Comparison of ENCODE assay signal across 8 cellular contexts in the genomic region with DNA sequence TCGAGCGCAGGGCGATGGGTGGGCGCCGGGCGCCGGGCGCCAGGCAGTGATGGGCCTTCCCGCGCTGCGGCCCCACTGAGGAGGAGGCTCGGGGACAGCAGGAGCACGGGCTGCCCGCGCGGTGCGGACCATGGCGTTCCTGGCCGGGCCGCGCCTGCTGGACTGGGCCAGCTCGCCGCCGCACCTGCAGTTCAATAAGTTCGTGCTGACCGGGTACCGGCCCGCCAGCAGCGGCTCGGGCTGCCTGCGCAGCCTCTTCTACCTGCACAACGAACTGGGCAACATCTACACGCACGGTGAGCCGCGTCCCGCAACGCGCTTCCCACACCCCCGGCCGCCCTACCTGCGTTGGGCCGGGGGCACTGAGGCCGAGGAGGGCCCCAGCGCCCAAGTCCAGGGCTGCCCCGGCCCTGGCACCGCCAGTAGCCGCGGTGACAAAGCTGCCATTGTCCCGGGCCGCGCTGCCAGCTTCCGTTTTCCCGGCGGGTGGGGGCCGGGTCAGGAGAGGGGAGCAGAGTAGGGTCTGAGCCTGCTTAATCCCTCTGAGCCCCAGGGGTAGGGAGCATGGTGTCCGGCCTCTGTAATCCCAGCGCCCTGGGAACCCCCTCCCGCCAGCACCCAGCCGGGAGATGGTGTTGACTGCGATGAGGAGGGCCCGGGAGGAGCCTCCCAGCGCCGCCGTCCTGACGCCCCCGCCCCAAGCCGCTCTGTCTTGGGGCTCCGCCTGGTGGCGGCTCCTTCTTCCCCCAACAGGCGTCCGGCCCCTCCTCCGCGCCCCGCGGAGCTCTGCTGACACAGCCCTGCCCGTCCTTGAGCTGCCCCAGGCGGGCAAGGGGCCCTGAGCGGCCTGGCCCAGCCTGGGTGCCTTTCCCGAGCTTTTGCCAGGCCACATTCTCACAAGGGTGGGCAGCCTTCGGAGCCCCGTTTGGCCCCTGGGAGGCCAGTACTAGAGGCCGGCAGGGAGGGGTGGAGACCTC. TPM values are rescaled to one million over a fixed set of nuclear protein-coding genes. Genes with fewer than 3 reads are reported as not detected.
DNase-seq lines count a peak whose midpoint lies in the region; ATAC-seq and TF ChIP-seq lines count a peak whose summit lies in the region.

No MANE protein-coding gene starts in this region.

- TF ChIP-seq CTCF in heart right ventricle (IDR thresholded peaks at IDR 0.05): peak in 7 of 9 donors; percentile 29 to 67 (median 55)

- intact Hi-C loops in heart right ventricle (cut with DNase I): no loop called here
- intact Hi-C loops in posterior cingulate gyrus (cut with DNase I): no loop called here

- POLR2A ChIA-PET in activated naive CD8-positive, alpha-beta T cell treated with anti-CD3 and anti-CD28 coated beads, Interleukin-2, amount 10 ng/mL, durations not matched to agents 7 days and 5 days (lab: Charles Lee): interaction anchor here (0.5 to 4.1 kb wide), 14 partner anchors 9 to 287 kb away, joined by 3 to 46 read pairs (median 3); a partner anchor contains a TSS

- H3K4me1 ChIP-seq in heart right ventricle: peaks cover under 1 to 55% (median 43%) of the 10 kb centered on the region in 9 donors

- peak; percentile 6 for ATAC-seq in GM19328 (IDR thresholded peaks at IDR 0.05; ENCODE audit: unreplicated experiment)
- peak; percentile 73 for ATAC-seq in activated naive CD8-positive, alpha-beta T cell treated with anti-CD3 and anti-CD28 coated beads, Interleukin-2, amount 10 ng/mL, durations not matched to agents 7 days and 5 days (ENCODE audit: low read depth)
- peak; percentile 10 to 49 (median 30) for ATAC-seq in heart right ventricle
- no peak for ATAC-seq in HG02623 (IDR thresholded peaks at IDR 0.05; ENCODE audit: unreplicated experiment)

- in situ Hi-C loops in KBM-7 (cut with MboI; ENCODE audit: low pct_unique_long_range_greater_than_20kb, low sequenced_read_pairs): no loop called here

- no peaks in the 10 kb centered on the region for H3K9me3 ChIP-seq in heart right ventricle

- H3K4me1 Mint-ChIP-seq in activated naive CD8-positive, alpha-beta T cell treated with anti-CD3 and anti-CD28 coated beads, Interleukin-2, amount 10 ng/mL, durations not matched to agents 7 days and 5 days: peaks cover 25% of the 10 kb centered on the region

- peak overlapping the region; percentile 81 for H3K4me3 Mint-ChIP-seq in activated naive CD8-positive, alpha-beta T cell treated with anti-CD3 and anti-CD28 coated beads, Interleukin-2, amount 10 ng/mL, durations not matched to agents 7 days and 5 days

- DNase-seq in CD1c-positive myeloid dendritic cell (ENCODE audit: extremely low spot score) (peak; percentile 91), KBM-7 (peak; percentile 90), SKM-1 (lab: John Stamatoyannopoulos, UW; ENCODE audit: unreplicated experiment) (peak; percentile 75), heart right ventricle (peak; percentile 55 to 67), posterior cingulate gyrus (peak; percentile 51 to 95 (median 68))
- peak; percentile 88 for DNase-seq in activated naive CD8-positive, alpha-beta T cell treated with anti-CD3 and anti-CD28 coated beads, Interleukin-2, amount 10 ng/mL, durations not matched to agents 7 days and 5 days

- 3 to 4% methylated on average over 65 to 83 of the region's 83 CpGs for WGBS in heart right ventricle, 2 donors

- H3K36me3 Mint-ChIP-seq in activated naive CD8-positive, alpha-beta T cell treated with anti-CD3 and anti-CD28 coated beads, Interleukin-2, amount 10 ng/mL, durations not matched to agents 7 days and 5 days: peaks cover 3% of the 10 kb centered on the region

- H3K27me3 Mint-ChIP-seq in activated naive CD8-positive, alpha-beta T cell treated with anti-CD3 and anti-CD28 coated beads, Interleukin-2, amount 10 ng/mL, durations not matched to agents 7 days and 5 days: peaks cover 14% of the 10 kb centered on the region

- peak overlapping the region; percentile 44 to 90 (median 78) for H3K4me3 ChIP-seq in heart right ventricle

- H3K36me3 ChIP-seq in heart right ventricle: peaks cover 0 to 21% (median 0%) of the 10 kb centered on the region in 9 donors

- H3K27ac ChIP-seq in heart right ventricle: peak overlapping the region in 9 of 10 donors; percentile 38 to 83 (median 63)

- peaks cover 30 to 41% (median 35%) of the 10 kb centered on the region in 7 donors for H3K27me3 ChIP-seq in heart right ventricle

- H3K9me3 Mint-ChIP-seq in activated naive CD8-positive, alpha-beta T cell treated with anti-CD3 and anti-CD28 coated beads, Interleukin-2, amount 10 ng/mL, durations not matched to agents 7 days and 5 days: no peaks in the 10 kb centered on the region

- peak overlapping the region; percentile 61 for H3K27ac Mint-ChIP-seq in activated naive CD8-positive, alpha-beta T cell treated with anti-CD3 and anti-CD28 coated beads, Interleukin-2, amount 10 ng/mL, durations not matched to agents 7 days and 5 days

RNA-seq across cellular contexts. Expression of a gene that starts 0.7 kb away (rescaled TPM):
- total RNA-seq in activated naive CD8-positive, alpha-beta T cell treated with anti-CD3 and anti-CD28 coated beads, Interleukin-2, amount 10 ng/mL, durations not matched to agents 7 days and 5 days: 10 to 100 TPM; 40.7 to 42.4 TPM
- total RNA-seq in heart right ventricle: 10 to 100 TPM in 1 of 10 donors, 1 to 10 TPM in 9; 3.7 to 13.8 (median 6.5) TPM
- 10 to 100 TPM in 1 of 2 donors, 1 to 10 TPM in 1; 8.2 to 17.9 TPM for polyA plus RNA-seq in heart right ventricle

RNA-seq across cellular contexts. Expression of a gene that starts 5.8 kb away (rescaled TPM):
- under 1 TPM in 1 of 2 experiments, not detected in 1; 0.36 TPM for total RNA-seq in activated naive CD8-positive, alpha-beta T cell treated with anti-CD3 and anti-CD28 coated beads, Interleukin-2, amount 10 ng/mL, durations not matched to agents 7 days and 5 days
- total RNA-seq in heart right ventricle: not detected
- not detected for polyA plus RNA-seq in heart right ventricle

RNA-seq across cellular contexts. Expression of a gene that starts 10.4 kb away (rescaled TPM):
- total RNA-seq in activated naive CD8-positive, alpha-beta T cell treated with anti-CD3 and anti-CD28 coated beads, Interleukin-2, amount 10 ng/mL, durations not matched to agents 7 days and 5 days: 100 to 1,000 TPM; 106 to 116 TPM
- total RNA-seq in heart right ventricle: 1 to 10 TPM in 2 of 10 donors, under 1 TPM in 7, not detected in 1; 0.34 to 4.2 (median 0.66) TPM
- 1 to 10 TPM; 1.4 to 3.7 TPM for polyA plus RNA-seq in heart right ventricle

RNA-seq across cellular contexts. Expression of a gene that starts 42.9 kb away (rescaled TPM):
- not detected for total RNA-seq in activated naive CD8-positive, alpha-beta T cell treated with anti-CD3 and anti-CD28 coated beads, Interleukin-2, amount 10 ng/mL, durations not matched to agents 7 days and 5 days
- total RNA-seq in heart right ventricle: 1 to 10 TPM in 3 of 10 donors, under 1 TPM in 7; 0.19 to 1.5 (median 0.79) TPM
- 1 to 10 TPM; 1.0 to 3.2 TPM for polyA plus RNA-seq in heart right ventricle

RNA-seq across cellular contexts. Expression of a gene that starts 48.1 kb away (rescaled TPM):
- not detected for total RNA-seq in activated naive CD8-positive, alpha-beta T cell treated with anti-CD3 and anti-CD28 coated beads, Interleukin-2, amount 10 ng/mL, durations not matched to agents 7 days and 5 days
- total RNA-seq in heart right ventricle: under 1 TPM in 1 of 10 donors, not detected in 9; 0.28 TPM
- under 1 TPM in 1 of 2 donors, not detected in 1; 0.03 TPM for polyA plus RNA-seq in heart right ventricle

Comparison
In these comparisons a context has a peak if more than half of its experiments do, and no peak if none do; other contexts are left out.
1. RNA of a gene that starts 10.4 kb away (total RNA-seq): 106 to 116 TPM in activated naive CD8-positive, alpha-beta T cell treated with anti-CD3 and anti-CD28 coated beads, Interleukin-2, amount 10 ng/mL, durations not matched to agents 7 days and 5 days; 0.34 to 4.2 TPM in heart right ventricle; every median in the first group is over 10 times any median in the second.
2. Peak in every context shown above with its lines, with median percentiles within 50 percentile points of each other: DNase-seq.